Comparison of ENCODE assay signal across 19 cellular contexts in the genomic region with DNA sequence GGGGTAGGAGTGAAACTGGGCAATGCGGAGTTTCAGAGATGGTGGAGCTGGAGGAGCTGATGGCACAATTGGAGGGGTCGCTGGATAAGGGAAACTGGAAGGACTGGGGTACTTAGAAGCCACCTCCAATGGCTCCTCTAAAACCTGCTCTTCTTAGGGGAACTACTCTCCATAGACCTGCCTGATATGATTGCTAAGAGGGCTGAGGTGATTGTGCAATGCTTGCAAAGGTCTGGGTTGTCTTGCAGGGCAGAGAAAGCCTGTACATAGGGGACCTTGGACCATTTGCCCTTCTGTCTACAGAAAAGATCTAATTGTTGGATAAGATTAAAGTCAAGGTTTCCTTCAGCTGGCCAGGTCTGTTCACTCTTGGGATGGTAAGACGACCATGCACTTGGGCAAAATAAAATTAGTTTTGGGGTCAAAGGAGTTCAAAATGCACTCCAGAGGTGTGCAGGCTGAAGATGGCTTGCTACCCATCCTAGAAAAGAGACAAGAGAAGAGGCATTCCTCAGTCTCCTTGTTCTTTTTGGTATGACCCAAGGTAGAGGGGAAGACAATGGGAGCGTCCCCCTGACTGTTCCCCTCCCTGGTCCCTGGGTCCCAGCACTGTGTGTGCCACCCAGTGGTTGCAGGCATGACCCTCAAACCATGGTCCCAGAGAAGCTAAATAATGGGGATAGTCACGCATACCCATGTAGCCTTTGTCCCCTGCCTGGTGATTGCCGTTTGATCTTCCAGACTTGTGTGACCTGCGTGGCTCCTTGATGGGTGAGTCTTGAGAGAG. TPM values are rescaled to one million over a fixed set of nuclear protein-coding genes. Genes with fewer than 3 reads are reported as not detected.
A peak's percentile ranks its signal among the peaks of the same experiment; 100 is the strongest.
DNase-seq lines count a peak whose midpoint lies in the region; ATAC-seq, FAIRE-seq and TF ChIP-seq lines count a peak whose summit lies in the region.
"Had no signal": no experiment of that assay in that cellular context is flagged by ENCODE, and none has a peak within 500 bp of the region (broad histone marks: within the 10 kb centered on the region; RNA-seq: fewer than 3 reads in every experiment).

No MANE protein-coding gene starts in this region.

- H4K5ac ChIP-seq in IMR-90 (ENCODE audit: low read depth, low read length), result no peak overlapping the region
- H4K5ac ChIP-seq in mesendoderm (ENCODE audit: low read length), result no peak overlapping the region

- H2AFZ ChIP-seq in IMR-90 (replicated peaks; ENCODE audit: low read length, poor library complexity), result no peak overlapping the region

- POLR2A ChIA-PET in IMR-90 (lab: Charles Lee; ENCODE audit: unreplicated experiment), result no interaction called here
- POLR2A ChIA-PET in activated CD8-positive, alpha-beta T cell treated with anti-CD3 and anti-CD28 coated beads for 36 hours (lab: Charles Lee), result interaction anchor here (0.7 kb wide), 1 partner anchor 11 kb away, joined by 3 read pairs; no protein-coding TSS in a partner anchor

- no peak overlapping the region for H3K9ac ChIP-seq in IMR-90 (ENCODE audit: low read depth, low read length)
- no peak overlapping the region for H3K9ac ChIP-seq in mesendoderm (ENCODE audit: low read length)

- WGBS in IMR-90 (ENCODE audit: extremely low coverage in 2 of 2, insufficient read length in 1 of 2), 2 experiments, result 100% methylated on average over 1 of the region's 7 CpGs; no CpG with 5 or more reads in 1 of the 2 experiments
- WGBS in mesendoderm (ENCODE audit: extremely low coverage, insufficient coverage, low lambda C conversion rate), result no CpG with 5 or more reads among the region's 7 CpGs

- H4K20me1 ChIP-seq in IMR-90 (ENCODE audit: insufficient read depth, low read length), result no peaks in the 10 kb centered on the region

- dilution Hi-C loops in IMR-90 (cut with HindIII; ENCODE audit: low sequenced_read_pairs, unreplicated experiment), result no loop called here

- H3K18ac ChIP-seq in IMR-90 (ENCODE audit: low read depth, low read length) (no peak overlapping the region), mesendoderm (ENCODE audit: low read length) (no peak overlapping the region)

- no peak for TF ChIP-seq RAD21 in IMR-90 (IDR thresholded peaks at IDR 0.05; ENCODE audit: low read length)

- FAIRE-seq in urothelium cell line (lab: Jason Lieb, UNC), result no peak
- FAIRE-seq: astrocyte, keratinocyte had no signal

- H3K9me1 ChIP-seq in IMR-90 (ENCODE audit: insufficient read depth, low read length), result no peaks in the 10 kb centered on the region

- no peak for TF ChIP-seq POLR2A in IMR-90 (IDR thresholded peaks at IDR 0.05; ENCODE audit: low read depth, low read length)

- BruUV-seq in IMR-90 (replicated peaks; lab: Mats Ljungman, UMichigan), result no TSS peak

- H3K27me3 Mint-ChIP-seq in activated naive CD4-positive, alpha-beta T cell treated with anti-CD3 and anti-CD28 coated beads, Interleukin-2, amount 10 ng/mL, durations not matched to agents 7 days and 5 days, result peaks cover 7% of the 10 kb centered on the region
- H3K27me3 Mint-ChIP-seq in activated CD8-positive, alpha-beta T cell treated with anti-CD3 and anti-CD28 coated beads for 36 hours, result no peaks in the 10 kb centered on the region
- H3K27me3 Mint-ChIP-seq: T-cell had no signal

- CTCF ChIA-PET in activated naive CD4-positive, alpha-beta T cell treated with anti-CD3 and anti-CD28 coated beads, Interleukin-2, amount 10 ng/mL, durations not matched to agents 7 days and 5 days (lab: Charles Lee), result interaction anchor here (0.8 to 1.6 kb wide), 5 partner anchors 52 to 206 kb away, joined by 3 to 5 read pairs (median 4); no protein-coding TSS in a partner anchor
- CTCF ChIA-PET in IMR-90 (lab: Yijun Ruan, JAX), result interaction anchor here (1.3 kb wide), 1 partner anchor 29 kb away, joined by 3 read pairs; no protein-coding TSS in a partner anchor
- CTCF ChIA-PET in activated CD8-positive, alpha-beta T cell treated with anti-CD3 and anti-CD28 coated beads for 36 hours (lab: Charles Lee), result interaction anchor here (0.8 to 2.5 kb wide), 3 partner anchors 18 to 206 kb away, joined by 3 to 12 read pairs (median 3); no protein-coding TSS in a partner anchor

- intact Hi-C loops in IMR-90 (cut with micrococcal nuclease), result loop anchor here (5.0 kb wide), 1 partner anchor 207 kb away; no protein-coding TSS in a partner anchor
- intact Hi-C loops in activated CD8-positive, alpha-beta T cell treated with anti-CD3 and anti-CD28 coated beads for 36 hours (cut with micrococcal nuclease), result loop anchor here (5.0 kb wide), 1 partner anchor 53 kb away; no protein-coding TSS in a partner anchor

- H2BK120ac ChIP-seq in IMR-90 (ENCODE audit: low read depth, low read length), result no peak overlapping the region
- H2BK120ac ChIP-seq in mesendoderm (ENCODE audit: low read depth, low read length), result no peak overlapping the region

- H3K9me3 ChIP-seq in IMR-90 (ENCODE audit: control insufficient read depth, insufficient read depth, low read length), result peaks cover 34% of the 10 kb centered on the region
- H3K9me3 ChIP-seq: BE2C had no signal

- H3K4me1 ChIP-seq in IMR-90 (ENCODE audit: control insufficient read depth, insufficient read depth, low read length), result no peaks in the 10 kb centered on the region
- no peaks in the 10 kb centered on the region for H3K4me1 ChIP-seq in mesendoderm (ENCODE audit: control insufficient read depth, low read depth, low read length)
- H3K4me1 ChIP-seq: BE2C had no signal

- H2BK15ac ChIP-seq in IMR-90 (ENCODE audit: low read depth, low read length) (no peak overlapping the region), mesendoderm (replicated peaks; ENCODE audit: low read depth) (no peak overlapping the region)

- H3K36me3 ChIP-seq in IMR-90 (ENCODE audit: control insufficient read depth, insufficient read depth, low read length) (peaks cover 13% of the 10 kb centered on the region), mesendoderm (ENCODE audit: control insufficient read depth, insufficient read depth, low read length) (no peaks in the 10 kb centered on the region)
- H3K36me3 ChIP-seq: thoracic aorta had no signal

- H4K8ac ChIP-seq in IMR-90 (ENCODE audit: low read depth in 2 of 2, low read length in 2 of 2) (no peak overlapping the region), mesendoderm (ENCODE audit: low read depth, low read length) (no peak overlapping the region)

- H4K91ac ChIP-seq in IMR-90 (ENCODE audit: insufficient read depth, low read depth, low read length), result no peak overlapping the region

- no peak overlapping the region for H2AK9ac ChIP-seq in IMR-90 (replicated peaks; ENCODE audit: low read depth, low read length, poor library complexity)

- no peak overlapping the region for H3K27ac ChIP-seq in IMR-90 (ENCODE audit: insufficient read depth, low read length)
- H3K27ac ChIP-seq in mesendoderm (ENCODE audit: low read depth, low read length), result no peak overlapping the region
- H3K27ac ChIP-seq: thoracic aorta had no signal

- no peak for ATAC-seq in IMR-90 (ENCODE audit: low read depth)
- no peak for ATAC-seq in activated CD8-positive, alpha-beta T cell treated with anti-CD3 and anti-CD28 coated beads for 36 hours
- ATAC-seq in HG03159 (IDR thresholded peaks at IDR 0.05; ENCODE audit: unreplicated experiment), result no peak

- H3K4me3 Mint-ChIP-seq in activated naive CD4-positive, alpha-beta T cell treated with anti-CD3 and anti-CD28 coated beads, Interleukin-2, amount 10 ng/mL, durations not matched to agents 7 days and 5 days, result no peak overlapping the region
- H3K4me3 Mint-ChIP-seq in activated CD8-positive, alpha-beta T cell treated with anti-CD3 and anti-CD28 coated beads for 36 hours, result no peak overlapping the region
- H3K4me3 Mint-ChIP-seq: WTC11 had no signal

- in situ Hi-C loops in IMR-90 (cut with MboI; ENCODE audit: low sequenced_read_pairs), result no loop called here

- H2AK5ac ChIP-seq in IMR-90 (ENCODE audit: low read depth, low read length) (no peak overlapping the region), mesendoderm (ENCODE audit: low read length) (no peak overlapping the region)

- H2BK20ac ChIP-seq in IMR-90 (ENCODE audit: low read depth, low read length), result no peak overlapping the region

- no peaks in the 10 kb centered on the region for H3K79me2 ChIP-seq in mesendoderm (ENCODE audit: control insufficient read depth, insufficient read depth, low read length)

- no peak for TF ChIP-seq CTCF in IMR-90 (conservative IDR thresholded peaks at IDR 0.05; ENCODE audit: low read depth, low read length)
- no peak for TF ChIP-seq CTCF in activated CD8-positive, alpha-beta T cell treated with anti-CD3 and anti-CD28 coated beads for 36 hours (IDR thresholded peaks at IDR 0.05)

- no peak overlapping the region for H3K56ac ChIP-seq in IMR-90 (ENCODE audit: extremely low read depth, insufficient read depth, low read length)
- H3K56ac ChIP-seq in mesendoderm (ENCODE audit: low read length), result no peak overlapping the region

- H3K27ac Mint-ChIP-seq in activated naive CD4-positive, alpha-beta T cell treated with anti-CD3 and anti-CD28 coated beads, Interleukin-2, amount 10 ng/mL, durations not matched to agents 7 days and 5 days, result peak overlapping the region; percentile 29
- H3K27ac Mint-ChIP-seq in activated CD8-positive, alpha-beta T cell treated with anti-CD3 and anti-CD28 coated beads for 36 hours, result no peak overlapping the region
- H3K27ac Mint-ChIP-seq: WTC11 had no signal

- H3K4me2 ChIP-seq in IMR-90 (ENCODE audit: low read depth, low read length), result no peak overlapping the region
- no peak overlapping the region for H3K4me2 ChIP-seq in mesendoderm (ENCODE audit: low read length)

- H3K79me1 ChIP-seq in IMR-90 (ENCODE audit: low read depth in 1 of 2, low read length in 2 of 2) (no peaks in the 10 kb centered on the region), mesendoderm (ENCODE audit: low read length) (no peaks in the 10 kb centered on the region)

- peak; percentile 38 for DNase-seq in activated naive CD4-positive, alpha-beta T cell treated with anti-CD3 and anti-CD28 coated beads, Interleukin-2, amount 10 ng/mL, durations not matched to agents 7 days and 5 days
- no peak for DNase-seq in activated naive CD4-positive, alpha-beta T cell (lab: John Stamatoyannopoulos, UW)
- no peak for DNase-seq in IMR-90
- peak; percentile 44 for DNase-seq in activated CD8-positive, alpha-beta T cell treated with anti-CD3 and anti-CD28 coated beads for 36 hours
- DNase-seq in mesendoderm, result peak; percentile 48
- DNase-seq in urothelium cell line (ENCODE audit: low spot score), result no peak
- no peak for DNase-seq in NCI-H187 (lab: John Stamatoyannopoulos, UW)
- DNase-seq: BE2C, cortex of kidney, DMS79, glutamatergic neuron, NCI-H2029 treated with DMSO at 0.1 percent for 48 hours, NCI-H748 treated with DMSO at 0.1 percent for 48 hours had no signal

- peaks cover 30% of the 10 kb centered on the region for H3K4me1 Mint-ChIP-seq in activated naive CD4-positive, alpha-beta T cell treated with anti-CD3 and anti-CD28 coated beads, Interleukin-2, amount 10 ng/mL, durations not matched to agents 7 days and 5 days
- H3K4me1 Mint-ChIP-seq in activated CD8-positive, alpha-beta T cell treated with anti-CD3 and anti-CD28 coated beads for 36 hours (ENCODE audit: low read depth), result peaks cover 9% of the 10 kb centered on the region

- no peaks in the 10 kb centered on the region for H3K27me3 ChIP-seq in IMR-90 (ENCODE audit: control insufficient read depth, insufficient read depth, low read length)
- no peaks in the 10 kb centered on the region for H3K27me3 ChIP-seq in mesendoderm (ENCODE audit: insufficient read depth, low read length, poor library complexity)
- H3K27me3 ChIP-seq: BE2C had no signal

- H3K23ac ChIP-seq in IMR-90 (ENCODE audit: low read depth, low read length), result no peak overlapping the region
- H3K23ac ChIP-seq in mesendoderm (ENCODE audit: low read length), result no peak overlapping the region

- no peak overlapping the region for H3K14ac ChIP-seq in IMR-90 (replicated peaks; ENCODE audit: low read depth, low read length)

- H2BK5ac ChIP-seq in IMR-90 (ENCODE audit: low read depth, low read length, poor library complexity, severe bottlenecking) (no peak overlapping the region), mesendoderm (ENCODE audit: low read length) (no peak overlapping the region)

- peaks cover 63% of the 10 kb centered on the region for H3K9me3 Mint-ChIP-seq in activated naive CD4-positive, alpha-beta T cell treated with anti-CD3 and anti-CD28 coated beads, Interleukin-2, amount 10 ng/mL, durations not matched to agents 7 days and 5 days
- peaks cover 55% of the 10 kb centered on the region for H3K9me3 Mint-ChIP-seq in activated CD8-positive, alpha-beta T cell treated with anti-CD3 and anti-CD28 coated beads for 36 hours

- no peak overlapping the region for H3K4ac ChIP-seq in IMR-90 (ENCODE audit: low read depth, low read length)
- no peak overlapping the region for H3K4ac ChIP-seq in mesendoderm (ENCODE audit: low read depth, low read length)

- H3K4me3 ChIP-seq in IMR-90 (ENCODE audit: insufficient read depth, low read depth, low read length) (no peak overlapping the region), mesendoderm (ENCODE audit: low read length) (no peak overlapping the region)
- H3K4me3 ChIP-seq: thoracic aorta had no signal

- H3K36me3 Mint-ChIP-seq in activated naive CD4-positive, alpha-beta T cell treated with anti-CD3 and anti-CD28 coated beads, Interleukin-2, amount 10 ng/mL, durations not matched to agents 7 days and 5 days, result peaks cover 54% of the 10 kb centered on the region
- H3K36me3 Mint-ChIP-seq in activated CD8-positive, alpha-beta T cell treated with anti-CD3 and anti-CD28 coated beads for 36 hours (ENCODE audit: low read depth), result peaks cover 55% of the 10 kb centered on the region

RNA-seq across cellular contexts. Expression of a gene that starts 41.1 kb away (rescaled TPM):
- total RNA-seq in IMR-90 (2012; rRNA removed), result 48.9 and 50.3 TPM in 2 replicates
- 5.7 and 7.5 TPM in 2 replicates for polyA plus RNA-seq in IMR-90 (2012; rRNA removed)
- polyA plus RNA-seq in IMR-90 (2012; cell fraction: cytosol; rRNA removed), result 1.3 and 1.5 TPM in 2 replicates
- polyA plus RNA-seq in IMR-90 (2012; cell fraction: nucleus; rRNA removed; ENCODE audit: low replicate concordance), result 1.6 and 9.7 TPM in 2 replicates
- 100 to 1,000 TPM; 237 to 250 TPM for total RNA-seq in activated CD8-positive, alpha-beta T cell treated with anti-CD3 and anti-CD28 coated beads for 36 hours
- 5.2 TPM for polyA plus RNA-seq in mesendoderm (2013, experiment 1 of 2)
- 5.8 TPM for polyA plus RNA-seq in mesendoderm (2013, experiment 2 of 2)

Comparison
In these comparisons a context has a peak if more than half of its experiments do, and no peak if none do; other contexts are left out.
1. DNase-seq: peak in activated naive CD4-positive, alpha-beta T cell treated with anti-CD3 and anti-CD28 coated beads, Interleukin-2, amount 10 ng/mL, durations not matched to agents 7 days and 5 days (single experiment), activated CD8-positive, alpha-beta T cell treated with anti-CD3 and anti-CD28 coated beads for 36 hours (single experiment) and mesendoderm (single experiment); none in activated naive CD4-positive, alpha-beta T cell (0 of 4), IMR-90 (single experiment), urothelium cell line (single experiment) and NCI-H187 (0 of 2).